Comparison of ENCODE assay signal across 17 cellular contexts in genomic region chr2:132430895-132431294, GRCh38.
"Had no signal": no experiment of that assay in that cellular context is flagged by ENCODE, and none has a peak within 500 bp of the region (broad histone marks: within the 10 kb centered on the region; RNA-seq: fewer than 3 reads in every experiment).

No MANE protein-coding gene starts in this region.

- DNase-seq: activated CD4-positive, alpha-beta memory T cell treated with anti-CD3 and anti-CD28 coated beads, Interleukin-2, amount 10 ng/mL, durations not matched to agents 7 days and 5 days; activated CD8-positive, alpha-beta memory T cell treated with anti-CD3 and anti-CD28 coated beads, Interleukin-2, amount 50 U/mL, for 4 hours; activated naive CD4-positive, alpha-beta T cell; activated T-cell treated with anti-CD3 and anti-CD28 coated beads, Interleukin-2, amount 50 U/mL, for 72 hours; brain microvascular endothelial cell; dorsolateral prefrontal cortex; heart right ventricle; kidney glomerular epithelial cell; retina; stimulated activated CD4-positive, alpha-beta T cell treated with anti-CD3 and anti-CD28 coated beads, Interleukin-4, amount 100 ng/mL, for 1 hour; stimulated activated CD8-positive, alpha-beta memory T cell treated with anti-CD3 and anti-CD28 coated beads, Interleukin-4, amount 100 ng/mL, for 48 hours; T-helper 9 cell; upper lobe of right lung had no signal

- H3K4me3 ChIP-seq: dorsolateral prefrontal cortex, heart right ventricle, neural progenitor cell, upper lobe of right lung had no signal

- H3K4me2 ChIP-seq: neural progenitor cell had no signal

- FAIRE-seq: endometrium, frontal cortex had no signal

- ATAC-seq: activated T-cell treated with anti-CD3 and anti-CD28 coated beads, Interleukin-2, amount 50 U/mL, for 72 hours; heart right ventricle; upper lobe of right lung had no signal

- H3K4me1 ChIP-seq: heart right ventricle, neural progenitor cell, parathyroid adenoma, upper lobe of right lung had no signal

- H3K27ac ChIP-seq: brain microvascular endothelial cell, dorsolateral prefrontal cortex, heart right ventricle, neural progenitor cell, parathyroid adenoma, upper lobe of right lung had no signal

- H3K9me3 ChIP-seq: upper lobe of right lung had no signal
